In genomic region chr17:51128089-51128488, GRCh38 we compare ENCODE assay signal across 1 cellular context.
TF ChIP-seq lines count a peak whose summit lies in the region.

No MANE protein-coding gene starts in this region.

TF ChIP-seq in HCT116, 20 proteins besides CTCF, POLR2A, EP300 and RAD21:
- TF ChIP-seq ZBTB33 (IDR thresholded peaks at IDR 0.05; ENCODE audit: extremely low read depth, insufficient replicate concordance, low read length), result no peak
- no peak for TF ChIP-seq SIN3A (IDR thresholded peaks at IDR 0.05; ENCODE audit: low read depth)
- no peak for TF ChIP-seq EZH2 (IDR thresholded peaks at IDR 0.05)
- no peak for TF ChIP-seq CBX3 (IDR thresholded peaks at IDR 0.05; ENCODE audit: low read depth)
- TF ChIP-seq CEBPB (IDR thresholded peaks at IDR 0.05; ENCODE audit: low read depth), result no peak
- TF ChIP-seq POLR2AphosphoS5 (IDR thresholded peaks at IDR 0.05; ENCODE audit: low read depth, low read length), result no peak
- TF ChIP-seq SRF (IDR thresholded peaks at IDR 0.05; ENCODE audit: low read depth), result no peak
